In genomic region chr1:198829948-198830347, GRCh38 we compare ENCODE assay signal across 11 cellular contexts.
DNase-seq lines count a peak whose midpoint lies in the region; ATAC-seq and TF ChIP-seq lines count a peak whose summit lies in the region.
"Had no signal": no experiment of that assay in that cellular context is flagged by ENCODE, and none has a peak within 500 bp of the region (broad histone marks: within the 10 kb centered on the region; RNA-seq: fewer than 3 reads in every experiment).

No MANE protein-coding gene starts in this region.

- no peaks in the 10 kb centered on the region for H3K27me3 ChIP-seq in RWPE2 (ENCODE audit: insufficient read depth, poor library complexity, severe bottlenecking)

- no peak overlapping the region for H3K4me3 ChIP-seq in RWPE2 (ENCODE audit: severe bottlenecking)

- ATAC-seq in RWPE2 (ENCODE audit: low read depth) (peak; percentile 33; the same call in 1 of the 3 replicates), left ventricle myocardium superior (no peak), GM21390 (IDR thresholded peaks at IDR 0.05; ENCODE audit: unreplicated experiment) (no peak), HG03354 (IDR thresholded peaks at IDR 0.05; ENCODE audit: poor library complexity, severe bottlenecking, unreplicated experiment) (no peak)

- peak; percentile 27 for TF ChIP-seq CTCF in GM12873 (IDR thresholded peaks at IDR 0.05; ENCODE audit: insufficient read depth, low read depth, low read length, missing control alignments)
- TF ChIP-seq CTCF in RWPE2 (IDR thresholded peaks at IDR 0.05; ENCODE audit: poor library complexity, severe bottlenecking): peak; percentile 7

- intact Hi-C loops in left ventricle myocardium superior (cut with micrococcal nuclease): no loop called here

- H3K27ac ChIP-seq in RWPE2 (ENCODE audit: poor library complexity, severe bottlenecking): no peak overlapping the region

- H3K9me3 ChIP-seq in RWPE2 (ENCODE audit: severe bottlenecking): no peaks in the 10 kb centered on the region

- DNase-seq in RWPE2 (ENCODE audit: low spot score) (no peak), fibroblast of gingiva (ENCODE audit: low read depth) (peak; percentile 35), pons (ENCODE audit: low spot score) (peak; percentile 17), left ventricle myocardium superior (no peak)
- DNase-seq: immature natural killer cell; NCI-H524; occipital lobe; stimulated activated CD4-positive, alpha-beta T cell treated with anti-CD3 and anti-CD28 coated beads, Interleukin-4, amount 100 ng/mL, for 4 hours had no signal

- no peaks in the 10 kb centered on the region for H3K36me3 ChIP-seq in RWPE2 (ENCODE audit: low read depth)

- H3K4me1 ChIP-seq in RWPE2 (ENCODE audit: insufficient read depth, poor library complexity, severe bottlenecking): no peaks in the 10 kb centered on the region

Comparison
In these comparisons a context has a peak if more than half of its experiments do, and no peak if none do; other contexts are left out.
1. DNase-seq: peak in fibroblast of gingiva (single experiment) and pons (single experiment); none in RWPE2 (single experiment) and left ventricle myocardium superior (single experiment).